14 cellular contexts compared by ENCODE assay signal in the genomic region with DNA sequence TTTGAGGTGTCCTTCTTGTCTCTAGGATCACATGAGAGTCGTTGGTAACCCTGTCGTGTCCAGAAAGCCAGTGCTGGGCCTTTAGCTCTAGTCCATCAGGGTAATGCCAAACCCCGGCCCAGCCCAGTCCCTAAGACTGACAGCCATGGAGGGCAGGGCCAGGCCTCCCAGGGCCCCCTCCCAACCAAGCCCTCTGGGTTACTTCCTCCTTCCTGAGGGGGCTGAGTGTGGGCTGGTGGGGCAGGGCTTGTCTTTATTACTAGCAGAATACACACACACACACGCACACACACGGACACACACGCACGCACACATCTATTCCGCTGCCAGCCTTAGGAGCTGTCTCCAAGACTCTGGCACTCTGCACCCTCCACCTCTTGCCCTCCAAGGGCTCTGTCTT. TPM values are rescaled to one million over a fixed set of nuclear protein-coding genes. Genes with fewer than 3 reads are reported as not detected.
A peak's percentile ranks its signal among the peaks of the same experiment; 100 is the strongest.
DNase-seq lines count a peak whose midpoint lies in the region; ATAC-seq and TF ChIP-seq lines count a peak whose summit lies in the region.
"Had no signal": no experiment of that assay in that cellular context is flagged by ENCODE, and none has a peak within 500 bp of the region (broad histone marks: within the 10 kb centered on the region; RNA-seq: fewer than 3 reads in every experiment).

No MANE protein-coding gene starts in this region.

- H3K4me1 ChIP-seq in mucosa of rectum (ENCODE audit: control insufficient read depth in 2 of 2, insufficient read depth in 2 of 2, low read length in 2 of 2) (peaks cover 14 to 18% of the 10 kb centered on the region in 2 donors), stomach (peaks cover 5 to 28% (median 20%) of the 10 kb centered on the region in 4 donors)
- H3K4me1 ChIP-seq: vagina had no signal

- TF ChIP-seq POLR2A in stomach (IDR thresholded peaks at IDR 0.05) = no peak

- no peak for TF ChIP-seq EP300 in stomach (IDR thresholded peaks at IDR 0.05)

- peak overlapping the region in 1 of 2 donors; percentile 53 for H3K9ac ChIP-seq in mucosa of rectum (ENCODE audit: low read depth in 1 of 2, low read length in 2 of 2)
- H3K9ac ChIP-seq: SK-N-SH had no signal

- peak overlapping the region; percentile 18 for H3K4me3 Mint-ChIP-seq in T-helper 1 cell treated with Interleukin-12 subunit alpha and Interleukin-12 subunit beta and Interleukin-4 antibody, amounts not matched to agents 30 μg/mL and 1 μg/mL, for 36 hours
- no peak overlapping the region for H3K4me3 Mint-ChIP-seq in T-helper 17 cell

- H3K9me3 ChIP-seq in T-helper 17 cell (ENCODE audit: control insufficient read depth, low read length, poor library complexity, severe bottlenecking) (no peaks in the 10 kb centered on the region), mucosa of rectum (ENCODE audit: control insufficient read depth in 2 of 2, low read length in 2 of 2) (no peaks in the 10 kb centered on the region), stomach (no peaks in the 10 kb centered on the region), WERI-Rb-1 (ENCODE audit: severe bottlenecking) (no peaks in the 10 kb centered on the region)
- H3K9me3 ChIP-seq: SK-N-SH, vagina had no signal

- peaks cover 3% of the 10 kb centered on the region for H3K27me3 Mint-ChIP-seq in T-helper 1 cell treated with Interleukin-12 subunit alpha and Interleukin-12 subunit beta and Interleukin-4 antibody, amounts not matched to agents 30 μg/mL and 1 μg/mL, for 36 hours (ENCODE audit: low read depth)
- no peaks in the 10 kb centered on the region for H3K27me3 Mint-ChIP-seq in T-helper 17 cell
- H3K27me3 Mint-ChIP-seq: CD4-positive, alpha-beta T cell; stimulated activated naive CD8-positive, alpha-beta T cell treated with anti-CD3 and anti-CD28 coated beads, Interleukin-15, amount 100 ng/mL, for 72 hours had no signal

- no peaks in the 10 kb centered on the region for H3K36me3 Mint-ChIP-seq in T-helper 1 cell treated with Interleukin-12 subunit alpha and Interleukin-12 subunit beta and Interleukin-4 antibody, amounts not matched to agents 30 μg/mL and 1 μg/mL, for 36 hours (ENCODE audit: low read depth)
- no peaks in the 10 kb centered on the region for H3K36me3 Mint-ChIP-seq in T-helper 17 cell (ENCODE audit: low read depth)

- DNase-seq in T-helper 1 cell (no peak), T-helper 17 cell (no peak), stomach (peak; percentile 34), WERI-Rb-1 (no peak)
- no peak for DNase-seq in stimulated activated CD4-positive, alpha-beta T cell treated with anti-CD3 and anti-CD28 coated beads, Interleukin-2, amount 100 ng/mL, for 24 hours
- DNase-seq: CD4-positive, alpha-beta T cell; left cardiac atrium; SK-N-SH; stimulated activated naive CD8-positive, alpha-beta T cell treated with anti-CD3 and anti-CD28 coated beads, Interleukin-15, amount 100 ng/mL, for 72 hours had no signal

- TF ChIP-seq CTCF in stomach (IDR thresholded peaks at IDR 0.05) = no peak
- no peak for TF ChIP-seq CTCF in WERI-Rb-1 (IDR thresholded peaks at IDR 0.05; ENCODE audit: low read depth, low read length)

- 40 to 61% (median 49%) methylated on average over 7 to 8 of the region's 8 CpGs for WGBS in stomach, 5 donors

- H3K27ac Mint-ChIP-seq in T-helper 1 cell treated with Interleukin-12 subunit alpha and Interleukin-12 subunit beta and Interleukin-4 antibody, amounts not matched to agents 30 μg/mL and 1 μg/mL, for 36 hours = no peak overlapping the region
- H3K27ac Mint-ChIP-seq in T-helper 17 cell = peak overlapping the region; percentile 34
- H3K27ac Mint-ChIP-seq: stimulated activated naive CD8-positive, alpha-beta T cell treated with anti-CD3 and anti-CD28 coated beads, Interleukin-15, amount 100 ng/mL, for 72 hours had no signal

- intact Hi-C loops in stomach (cut with DNase I; ENCODE audit: low total_unique reads) = loop anchor here (10.0 kb wide), 2 partner anchors 144 to 334 kb away; no protein-coding TSS in a partner anchor

- H3K9me3 Mint-ChIP-seq in T-helper 1 cell treated with Interleukin-12 subunit alpha and Interleukin-12 subunit beta and Interleukin-4 antibody, amounts not matched to agents 30 μg/mL and 1 μg/mL, for 36 hours = no peaks in the 10 kb centered on the region
- H3K9me3 Mint-ChIP-seq: CD4-positive, alpha-beta T cell; stimulated activated naive CD8-positive, alpha-beta T cell treated with anti-CD3 and anti-CD28 coated beads, Interleukin-15, amount 100 ng/mL, for 72 hours had no signal

- ATAC-seq in T-helper 17 cell (no peak), HG02938 (IDR thresholded peaks at IDR 0.05; ENCODE audit: unreplicated experiment) (no peak)
- ATAC-seq: GM12878; left cardiac atrium; stimulated activated naive CD8-positive, alpha-beta T cell treated with anti-CD3 and anti-CD28 coated beads, Interleukin-15, amount 100 ng/mL, for 72 hours had no signal

- H3K4me1 Mint-ChIP-seq in T-helper 1 cell treated with Interleukin-12 subunit alpha and Interleukin-12 subunit beta and Interleukin-4 antibody, amounts not matched to agents 30 μg/mL and 1 μg/mL, for 36 hours (ENCODE audit: low read depth) = peaks cover 10% of the 10 kb centered on the region
- peaks cover 10% of the 10 kb centered on the region for H3K4me1 Mint-ChIP-seq in T-helper 17 cell

- H3K27ac ChIP-seq in mucosa of rectum (ENCODE audit: low read depth in 2 of 2, low read length in 2 of 2) = peak overlapping the region; percentile 43 to 78
- H3K27ac ChIP-seq in stomach = peak overlapping the region in 4 of 5 donors; percentile 20 to 53 (median 32)
- no peak overlapping the region for H3K27ac ChIP-seq in WERI-Rb-1
- H3K27ac ChIP-seq: vagina had no signal

- no peaks in the 10 kb centered on the region for H3K36me3 ChIP-seq in mucosa of rectum (ENCODE audit: control insufficient read depth in 2 of 2, insufficient read depth in 2 of 2, low read length in 2 of 2)
- no peaks in the 10 kb centered on the region for H3K36me3 ChIP-seq in stomach
- H3K36me3 ChIP-seq in WERI-Rb-1 = no peaks in the 10 kb centered on the region
- H3K36me3 ChIP-seq: vagina had no signal

- H3K4me3 ChIP-seq in mucosa of rectum (ENCODE audit: low read length in 2 of 2) (no peak overlapping the region), stomach (no peak overlapping the region), WERI-Rb-1 (ENCODE audit: low read depth, low read length) (no peak overlapping the region)
- H3K4me3 ChIP-seq: GM12878, vagina had no signal

- H3K27me3 ChIP-seq in mucosa of rectum (ENCODE audit: control insufficient read depth in 2 of 2, insufficient read depth in 2 of 2, low read length in 2 of 2) = no peaks in the 10 kb centered on the region
- no peaks in the 10 kb centered on the region for H3K27me3 ChIP-seq in stomach
- H3K27me3 ChIP-seq in WERI-Rb-1 (ENCODE audit: insufficient read depth, low read depth, severe bottlenecking) = no peaks in the 10 kb centered on the region
- H3K27me3 ChIP-seq: vagina had no signal

RNA-seq across cellular contexts. Expression of gene CDKN2AIP, which starts 35.6 kb away (rescaled TPM):
- total RNA-seq in T-helper 17 cell (10 to 100 TPM; 25.9 to 33.4 TPM), stomach (10 to 100 TPM; 19.6 to 44.3 (median 31.7) TPM)
- 10 to 100 TPM; 11.0 to 21.1 (median 11.4) TPM for polyA plus RNA-seq in stomach
